In genomic region chr9:136787690-136788400, GRCh38 we compare ENCODE assay signal across 1 cellular context.
TF ChIP-seq lines count a peak whose summit lies in the region.

No MANE protein-coding gene starts in this region.

TF ChIP-seq in A549, 52 proteins besides CTCF, POLR2A, EP300 and RAD21 (continued from another document):
- TF ChIP-seq, protein P1, sequence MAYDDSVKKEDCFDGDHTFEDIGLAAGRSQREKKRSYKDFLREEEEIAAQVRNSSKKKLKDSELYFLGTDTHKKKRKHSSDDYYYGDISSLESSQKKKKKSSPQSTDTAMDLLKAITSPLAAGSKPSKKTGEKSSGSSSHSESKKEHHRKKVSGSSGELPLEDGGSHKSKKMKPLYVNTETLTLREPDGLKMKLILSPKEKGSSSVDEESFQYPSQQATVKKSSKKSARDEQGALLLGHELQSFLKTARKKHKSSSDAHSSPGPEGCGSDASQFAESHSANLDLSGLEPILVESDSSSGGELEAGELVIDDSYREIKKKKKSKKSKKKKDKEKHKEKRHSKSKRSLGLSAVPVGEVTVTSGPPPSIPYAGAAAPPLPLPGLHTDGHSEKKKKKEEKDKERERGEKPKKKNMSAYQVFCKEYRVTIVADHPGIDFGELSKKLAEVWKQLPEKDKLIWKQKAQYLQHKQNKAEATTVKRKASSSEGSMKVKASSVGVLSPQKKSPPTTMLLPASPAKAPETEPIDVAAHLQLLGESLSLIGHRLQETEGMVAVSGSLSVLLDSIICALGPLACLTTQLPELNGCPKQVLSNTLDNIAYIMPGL (CRISPR knock-in tag; IDR thresholded peaks at IDR 0.05; ENCODE audit: borderline replicate concordance), result no peak
- no peak for TF ChIP-seq ZC3H11A (IDR thresholded peaks at IDR 0.05)
- TF ChIP-seq GATA3 (IDR thresholded peaks at IDR 0.05; ENCODE audit: borderline replicate concordance), result no peak
- TF ChIP-seq SMC3 (IDR thresholded peaks at IDR 0.05), result peak; percentile 58
- no peak for TF ChIP-seq FOSL2 (IDR thresholded peaks at IDR 0.05)
- TF ChIP-seq FOSL2 (CRISPR knock-in tag; IDR thresholded peaks at IDR 0.05), result no peak
- no peak for TF ChIP-seq MAX (IDR thresholded peaks at IDR 0.05)
- TF ChIP-seq ELK1 (IDR thresholded peaks at IDR 0.05; ENCODE audit: low read depth, low read length), result no peak
- no peak for TF ChIP-seq CBX8 (IDR thresholded peaks at IDR 0.05)
- TF ChIP-seq ESRRA (IDR thresholded peaks at IDR 0.05; ENCODE audit: borderline replicate concordance, low read length), result no peak
- TF ChIP-seq MAFK (IDR thresholded peaks at IDR 0.05; ENCODE audit: partially characterized antibody), result peak; percentile 58
TF ChIP-seq in A549: peak in this region for 2.
